In genomic region chr4:22463179-22463578, GRCh38 we compare ENCODE assay signal across 15 cellular contexts. TPM values are rescaled to one million over a fixed set of nuclear protein-coding genes. Genes with fewer than 3 reads are reported as not detected.
DNase-seq lines count a peak whose midpoint lies in the region; ATAC-seq and TF ChIP-seq lines count a peak whose summit lies in the region.
"Had no signal": no experiment of that assay in that cellular context is flagged by ENCODE, and none has a peak within 500 bp of the region (broad histone marks: within the 10 kb centered on the region; RNA-seq: fewer than 3 reads in every experiment).

No MANE protein-coding gene starts in this region.

- no CpG with 5 or more reads among the region's 5 CpGs for WGBS in mesendoderm (ENCODE audit: extremely low coverage, insufficient coverage, low lambda C conversion rate)

- no peak overlapping the region for H3K18ac ChIP-seq in mesendoderm (ENCODE audit: low read length)

- TF ChIP-seq CTCF in A673 (conservative IDR thresholded peaks at IDR 0.05; ENCODE audit: low read depth, low read length) (0 out of 2 replicates have a peak, but pooled peaks have one; percentile 28), Calu3 (IDR thresholded peaks at IDR 0.05; ENCODE audit: unreplicated experiment) (no peak)

- no peak overlapping the region for H4K8ac ChIP-seq in mesendoderm (ENCODE audit: low read depth, low read length)

- no peak overlapping the region for H2BK5ac ChIP-seq in mesendoderm (ENCODE audit: low read length)

- peaks cover 16% of the 10 kb centered on the region for H3K79me1 ChIP-seq in mesendoderm (ENCODE audit: low read length)

- H3K27me3 ChIP-seq in A673 (replicated peaks; ENCODE audit: insufficient read depth, low read depth, low read length, poor library complexity) (no peaks in the 10 kb centered on the region), mesendoderm (ENCODE audit: insufficient read depth, low read length, poor library complexity) (no peaks in the 10 kb centered on the region)
- H3K27me3 ChIP-seq: ovary, Peyer's patch, vagina had no signal

- no peak overlapping the region for H3K56ac ChIP-seq in mesendoderm (ENCODE audit: low read length)

- ATAC-seq in HG02798 (IDR thresholded peaks at IDR 0.05; ENCODE audit: poor library complexity, unreplicated experiment) (peak; percentile 25), SK-N-SH treated with all-trans-retinoic acid at 6 μM for 48 hours (no peak)
- ATAC-seq in activated T-cell treated with anti-CD3 and anti-CD28 coated beads, Interleukin-2, amount 50 U/mL, for 4 hours: peak; percentile 21 to 27

- no peak overlapping the region for H3K27ac Mint-ChIP-seq in Calu3 (ENCODE audit: unreplicated experiment)

- no peaks in the 10 kb centered on the region for H3K9me3 Mint-ChIP-seq in activated T-cell treated with anti-CD3 and anti-CD28 coated beads, Interleukin-2, amount 50 U/mL, for 4 hours
- no peaks in the 10 kb centered on the region for H3K9me3 Mint-ChIP-seq in Calu3 (ENCODE audit: low read depth, unreplicated experiment)

- H2AK5ac ChIP-seq in mesendoderm (ENCODE audit: low read length): no peak overlapping the region

- H3K4me1 ChIP-seq in A673 (ENCODE audit: insufficient read depth, low read length, poor library complexity, severe bottlenecking): no peaks in the 10 kb centered on the region
- H3K4me1 ChIP-seq in mesendoderm (ENCODE audit: control insufficient read depth, low read depth, low read length): no peaks in the 10 kb centered on the region
- H3K4me1 ChIP-seq: Peyer's patch, vagina had no signal

- H2BK120ac ChIP-seq in mesendoderm (ENCODE audit: low read depth, low read length): no peak overlapping the region

- no peak overlapping the region for H4K5ac ChIP-seq in mesendoderm (ENCODE audit: low read length)

- H3K4me3 ChIP-seq in A673 (ENCODE audit: low read depth, low read length, poor library complexity, severe bottlenecking) (no peak overlapping the region), mesendoderm (ENCODE audit: low read length) (no peak overlapping the region)
- H3K4me3 ChIP-seq: ovary, Peyer's patch, vagina had no signal

- H3K36me3 ChIP-seq in A673 (ENCODE audit: insufficient read depth, low read length, poor library complexity, severe bottlenecking): no peaks in the 10 kb centered on the region
- H3K36me3 ChIP-seq in mesendoderm (ENCODE audit: control insufficient read depth, insufficient read depth, low read length): no peaks in the 10 kb centered on the region
- H3K36me3 ChIP-seq: ovary, Peyer's patch, vagina had no signal

- H2BK15ac ChIP-seq in mesendoderm (replicated peaks; ENCODE audit: low read depth): no peak overlapping the region

- no peaks in the 10 kb centered on the region for H3K36me3 Mint-ChIP-seq in activated T-cell treated with anti-CD3 and anti-CD28 coated beads, Interleukin-2, amount 50 U/mL, for 4 hours (ENCODE audit: insufficient read depth)
- H3K36me3 Mint-ChIP-seq in Calu3 (ENCODE audit: insufficient read depth, unreplicated experiment): peaks cover 16% of the 10 kb centered on the region

- DNase-seq in A673 (ENCODE audit: low spot score) (no peak), mesendoderm (no peak), DMS79 (lab: John Stamatoyannopoulos, UW) (no peak), Calu3 (no peak), NCI-H2227 (lab: John Stamatoyannopoulos, UW; ENCODE audit: unreplicated experiment) (no peak)
- DNase-seq in activated T-cell treated with anti-CD3 and anti-CD28 coated beads, Interleukin-2, amount 50 U/mL, for 4 hours: peak; percentile 8
- DNase-seq: central memory CD4-positive, alpha-beta T cell; effector CD8-positive, alpha-beta T cell; hippocampal formation; NCI-H446 treated with DMSO at 0.1 percent for 48 hours; ovary; Peyer's patch had no signal

- no peak overlapping the region for H3K4me2 ChIP-seq in mesendoderm (ENCODE audit: low read length)

- no peaks in the 10 kb centered on the region for H3K27me3 Mint-ChIP-seq in activated T-cell treated with anti-CD3 and anti-CD28 coated beads, Interleukin-2, amount 50 U/mL, for 4 hours (ENCODE audit: low read depth)
- no peaks in the 10 kb centered on the region for H3K27me3 Mint-ChIP-seq in Calu3 (ENCODE audit: unreplicated experiment)

- no peak overlapping the region for H3K4ac ChIP-seq in mesendoderm (ENCODE audit: low read depth, low read length)

- BruUV-seq in A673 (replicated peaks; lab: Mats Ljungman, UMichigan) (no TSS peak), Calu3 (replicated peaks; lab: Mats Ljungman, UMichigan) (no TSS peak)

- intact Hi-C loops in A673 (cut with micrococcal nuclease; ENCODE audit: unreplicated experiment): no loop called here
- intact Hi-C loops in Calu3 (cut with micrococcal nuclease; ENCODE audit: unreplicated experiment): no loop called here

- H3K4me1 Mint-ChIP-seq in activated T-cell treated with anti-CD3 and anti-CD28 coated beads, Interleukin-2, amount 50 U/mL, for 4 hours (ENCODE audit: low read depth): no peaks in the 10 kb centered on the region
- H3K4me1 Mint-ChIP-seq in Calu3 (ENCODE audit: low read depth, unreplicated experiment): peaks cover 9% of the 10 kb centered on the region

- H3K23ac ChIP-seq in mesendoderm (ENCODE audit: low read length): peak overlapping the region; percentile 69

- peaks cover 22% of the 10 kb centered on the region for H3K79me2 ChIP-seq in mesendoderm (ENCODE audit: control insufficient read depth, insufficient read depth, low read length)

- CTCF ChIA-PET in A673 (lab: Charles Lee) (no interaction called here), Calu3 (lab: Charles Lee) (no interaction called here)

- no peak overlapping the region for H3K4me3 Mint-ChIP-seq in activated T-cell treated with anti-CD3 and anti-CD28 coated beads, Interleukin-2, amount 50 U/mL, for 4 hours
- no peak overlapping the region for H3K4me3 Mint-ChIP-seq in Calu3 (ENCODE audit: low read depth, unreplicated experiment)

- no peaks in the 10 kb centered on the region for H3K9me3 ChIP-seq in A673 (ENCODE audit: low read depth, low read length, poor library complexity, severe bottlenecking)
- H3K9me3 ChIP-seq: ovary, Peyer's patch, vagina had no signal

- POLR2A ChIA-PET in A673 (lab: Charles Lee; ENCODE audit: low non-redundant PET): no interaction called here

- no peak overlapping the region for H3K27ac ChIP-seq in A673 (ENCODE audit: low read depth, low read length, poor library complexity, severe bottlenecking)
- no peak overlapping the region for H3K27ac ChIP-seq in mesendoderm (ENCODE audit: low read depth, low read length)
- H3K27ac ChIP-seq: ovary, Peyer's patch, vagina had no signal

- no peak overlapping the region for H3K9ac ChIP-seq in mesendoderm (ENCODE audit: low read length)

TF ChIP-seq in SK-N-SH treated with all-trans-retinoic acid at 6 μM for 48 hours, 23 proteins besides CTCF, POLR2A, EP300 and RAD21 (continues in another document):
- no peak for TF ChIP-seq ZFP30 (CRISPR knock-in tag; IDR thresholded peaks at IDR 0.05)
- no peak for TF ChIP-seq ZFP3 (CRISPR knock-in tag; IDR thresholded peaks at IDR 0.05)
- TF ChIP-seq PPARA (CRISPR knock-in tag; IDR thresholded peaks at IDR 0.05; ENCODE audit: borderline replicate concordance): no peak
- TF ChIP-seq ZC3H10 (CRISPR knock-in tag; IDR thresholded peaks at IDR 0.05): no peak
- TF ChIP-seq, protein P1, sequence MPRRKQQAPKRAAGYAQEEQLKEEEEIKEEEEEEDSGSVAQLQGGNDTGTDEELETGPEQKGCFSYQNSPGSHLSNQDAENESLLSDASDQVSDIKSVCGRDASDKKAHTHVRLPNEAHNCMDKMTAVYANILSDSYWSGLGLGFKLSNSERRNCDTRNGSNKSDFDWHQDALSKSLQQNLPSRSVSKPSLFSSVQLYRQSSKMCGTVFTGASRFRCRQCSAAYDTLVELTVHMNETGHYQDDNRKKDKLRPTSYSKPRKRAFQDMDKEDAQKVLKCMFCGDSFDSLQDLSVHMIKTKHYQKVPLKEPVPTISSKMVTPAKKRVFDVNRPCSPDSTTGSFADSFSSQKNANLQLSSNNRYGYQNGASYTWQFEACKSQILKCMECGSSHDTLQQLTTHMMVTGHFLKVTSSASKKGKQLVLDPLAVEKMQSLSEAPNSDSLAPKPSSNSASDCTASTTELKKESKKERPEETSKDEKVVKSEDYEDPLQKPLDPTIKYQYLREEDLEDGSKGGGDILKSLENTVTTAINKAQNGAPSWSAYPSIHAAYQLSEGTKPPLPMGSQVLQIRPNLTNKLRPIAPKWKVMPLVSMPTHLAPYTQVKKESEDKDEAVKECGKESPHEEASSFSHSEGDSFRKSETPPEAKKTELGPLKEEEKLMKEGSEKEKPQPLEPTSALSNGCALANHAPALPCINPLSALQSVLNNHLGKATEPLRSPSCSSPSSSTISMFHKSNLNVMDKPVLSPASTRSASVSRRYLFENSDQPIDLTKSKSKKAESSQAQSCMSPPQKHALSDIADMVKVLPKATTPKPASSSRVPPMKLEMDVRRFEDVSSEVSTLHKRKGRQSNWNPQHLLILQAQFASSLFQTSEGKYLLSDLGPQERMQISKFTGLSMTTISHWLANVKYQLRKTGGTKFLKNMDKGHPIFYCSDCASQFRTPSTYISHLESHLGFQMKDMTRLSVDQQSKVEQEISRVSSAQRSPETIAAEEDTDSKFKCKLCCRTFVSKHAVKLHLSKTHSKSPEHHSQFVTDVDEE (CRISPR knock-in tag; IDR thresholded peaks at IDR 0.05): no peak
- no peak for TF ChIP-seq TOX (CRISPR knock-in tag; IDR thresholded peaks at IDR 0.05; ENCODE audit: borderline replicate concordance)
- TF ChIP-seq ARNTL (CRISPR knock-in tag; IDR thresholded peaks at IDR 0.05; ENCODE audit: borderline replicate concordance, low read depth): no peak
- TF ChIP-seq RARB (CRISPR knock-in tag; IDR thresholded peaks at IDR 0.05): no peak
- TF ChIP-seq ESRRG (CRISPR knock-in tag; IDR thresholded peaks at IDR 0.05): no peak
- no peak for TF ChIP-seq BACH2 (CRISPR knock-in tag; IDR thresholded peaks at IDR 0.05; ENCODE audit: borderline replicate concordance)
- no peak for TF ChIP-seq POU6F1 (CRISPR knock-in tag; IDR thresholded peaks at IDR 0.05; ENCODE audit: borderline replicate concordance, low read depth)

RNA-seq across cellular contexts. Expression of gene ADGRA3, which starts 52.7 kb away (rescaled TPM):
- total RNA-seq in A673 (2021): 57.5 and 59.6 TPM in 2 replicates
- total RNA-seq in activated T-cell treated with anti-CD3 and anti-CD28 coated beads, Interleukin-2, amount 50 U/mL, for 4 hours: 10 to 100 TPM in 2 of 3 donors, 1 to 10 TPM in 1; 6.4 to 24.0 (median 11.1) TPM
- polyA plus RNA-seq in mesendoderm (2013, experiment 1 of 2): 43.1 TPM
- polyA plus RNA-seq in mesendoderm (2013, experiment 2 of 2): 41.8 TPM
- 48.4 and 63.2 TPM in 2 replicates for total RNA-seq in Calu3 (2022)
